ENCODE assay signal across 9 cellular contexts in genomic region chr12:53217930-53218307, GRCh38. TPM values are rescaled to one million over a fixed set of nuclear protein-coding genes. Genes with fewer than 3 reads are reported as not detected.
A peak's percentile ranks its signal among the peaks of the same experiment; 100 is the strongest.
DNase-seq lines count a peak whose midpoint lies in the region; ATAC-seq and TF ChIP-seq lines count a peak whose summit lies in the region.
"Had no signal": no experiment of that assay in that cellular context is flagged by ENCODE, and none has a peak within 500 bp of the region (broad histone marks: within the 10 kb centered on the region; RNA-seq: fewer than 3 reads in every experiment).

No MANE protein-coding gene starts in this region.

- CTCF ChIA-PET in activated CD8-positive, alpha-beta T cell treated with anti-CD3 and anti-CD28 coated beads for 36 hours (lab: Charles Lee), result interaction anchor here (1.0 to 7.1 kb wide), 11 partner anchors 8 to 152 kb away, joined by 3 to 100 read pairs (median 7); partner anchors contain the start of genes AAAS, ESPL1 and SOAT2

- H3K27ac Mint-ChIP-seq in activated CD8-positive, alpha-beta T cell treated with anti-CD3 and anti-CD28 coated beads for 36 hours, result peak overlapping the region; percentile 95

- DNase-seq in GM23248 (peak; percentile 72), foreskin fibroblast (peak in 1 of 2 donors; percentile 56), retinal pigment epithelial cell (ENCODE audit: low read depth) (no peak), superior temporal gyrus (ENCODE audit: extremely low spot score) (no peak), SHP77 (lab: John Stamatoyannopoulos, UW) (no peak), NCI-H524 (lab: John Stamatoyannopoulos, UW) (no peak)
- peak; percentile 46 for DNase-seq in activated CD8-positive, alpha-beta T cell treated with anti-CD3 and anti-CD28 coated beads for 36 hours
- DNase-seq in effector CD4-positive, alpha-beta T cell, result no peak
- DNase-seq: NCI-H2081 had no signal

- H3K4me1 Mint-ChIP-seq in activated CD8-positive, alpha-beta T cell treated with anti-CD3 and anti-CD28 coated beads for 36 hours (ENCODE audit: low read depth), result peaks cover 70% of the 10 kb centered on the region

- peak overlapping the region; percentile 87 for H3K4me3 ChIP-seq in GM23248
- H3K4me3 ChIP-seq in foreskin fibroblast (ENCODE audit: low read depth in 1 of 2, low read length in 2 of 2), result peak overlapping the region; percentile 69 to 99
- peak overlapping the region; percentile 16 for H3K4me3 ChIP-seq in retinal pigment epithelial cell (ENCODE audit: low read length)

- peaks cover 42% of the 10 kb centered on the region for H3K4me1 ChIP-seq in GM23248 (ENCODE audit: insufficient read depth)

- H4K20me1 ChIP-seq in GM23248 (ENCODE audit: insufficient read depth), result no peaks in the 10 kb centered on the region

- H3K9me2 ChIP-seq in GM23248 (ENCODE audit: insufficient read depth), result no peaks in the 10 kb centered on the region

- H3K36me3 ChIP-seq in GM23248 (ENCODE audit: low read depth), result peaks cover 16% of the 10 kb centered on the region

- no peak for TF ChIP-seq CTCF in activated CD8-positive, alpha-beta T cell treated with anti-CD3 and anti-CD28 coated beads for 36 hours (IDR thresholded peaks at IDR 0.05)
- no peak for TF ChIP-seq CTCF in foreskin fibroblast (IDR thresholded peaks at IDR 0.05; ENCODE audit: low read depth, low read length)
- TF ChIP-seq CTCF in retinal pigment epithelial cell (conservative IDR thresholded peaks at IDR 0.05; ENCODE audit: low read depth, low read length), result no peak

- peak overlapping the region; percentile 87 for H3K9ac ChIP-seq in GM23248

- no peak for ATAC-seq in activated CD8-positive, alpha-beta T cell treated with anti-CD3 and anti-CD28 coated beads for 36 hours

- H3K27me3 Mint-ChIP-seq in activated CD8-positive, alpha-beta T cell treated with anti-CD3 and anti-CD28 coated beads for 36 hours, result no peaks in the 10 kb centered on the region

- peaks cover 59% of the 10 kb centered on the region for H3K79me2 ChIP-seq in GM23248 (ENCODE audit: insufficient read depth)

- H3K9me3 Mint-ChIP-seq in activated CD8-positive, alpha-beta T cell treated with anti-CD3 and anti-CD28 coated beads for 36 hours, result no peaks in the 10 kb centered on the region

- no peak overlapping the region for H2AFZ ChIP-seq in GM23248

- H3F3A ChIP-seq in GM23248 (ENCODE audit: insufficient read depth), result peaks cover 47% of the 10 kb centered on the region

- no peaks in the 10 kb centered on the region for H3K9me3 ChIP-seq in GM23248 (ENCODE audit: low read depth)

- 5 to 6% methylated on average over 3 of the region's 3 CpGs for WGBS in GM23248 (ENCODE audit: low coverage in 1 of 2, low lambda C conversion rate in 2 of 2, missing lambda C conversion rate in 2 of 2), 2 experiments

- H3K4me2 ChIP-seq in GM23248 (ENCODE audit: unreplicated experiment), result peak overlapping the region; percentile 83

- peak overlapping the region; percentile 92 for H3K4me3 Mint-ChIP-seq in activated CD8-positive, alpha-beta T cell treated with anti-CD3 and anti-CD28 coated beads for 36 hours

- POLR2A ChIA-PET in activated CD8-positive, alpha-beta T cell treated with anti-CD3 and anti-CD28 coated beads for 36 hours (lab: Charles Lee), result interaction anchor here (0.8 to 7.7 kb wide), 7 partner anchors 9 to 84 kb away, joined by 3 to 78 read pairs (median 5); partner anchors contain the start of genes ESPL1 and ITGB7

- peak overlapping the region; percentile 99 for H3K27ac ChIP-seq in GM23248

- intact Hi-C loops in activated CD8-positive, alpha-beta T cell treated with anti-CD3 and anti-CD28 coated beads for 36 hours (cut with micrococcal nuclease), result no loop called here

- H3K36me3 Mint-ChIP-seq in activated CD8-positive, alpha-beta T cell treated with anti-CD3 and anti-CD28 coated beads for 36 hours (ENCODE audit: low read depth), result peaks cover 13% of the 10 kb centered on the region

- H3K27me3 ChIP-seq in GM23248 (replicated peaks; ENCODE audit: insufficient read depth), result no peaks in the 10 kb centered on the region

- in situ Hi-C loops in GM23248 (cut with MboI), result loop anchor here (10.0 kb wide), 1 partner anchor 67 kb away; no protein-coding TSS in a partner anchor

RNA-seq across cellular contexts. Expression of gene ITGB7, which starts 10.9 kb away (rescaled TPM):
- 1.4 and 2.4 TPM in 2 replicates for total RNA-seq in GM23248 (2014; rRNA removed; shearing (Covaris generic))
- 0.84 and 1.2 TPM in 2 replicates for polyA plus RNA-seq in GM23248 (2016; fragmentation: Nextera tagmentation; extraction: Ambion mirVana)
- 100 to 1,000 TPM; 121 to 137 TPM for total RNA-seq in activated CD8-positive, alpha-beta T cell treated with anti-CD3 and anti-CD28 coated beads for 36 hours

RNA-seq across cellular contexts. Expression of gene RARG, which starts 14.1 kb away (rescaled TPM):
- 75.3 and 76.6 TPM in 2 replicates for total RNA-seq in GM23248 (2014; rRNA removed; shearing (Covaris generic))
- polyA plus RNA-seq in GM23248 (2016; fragmentation: Nextera tagmentation; extraction: Ambion mirVana), result 116 and 118 TPM in 2 replicates
- 10 to 100 TPM; 19.7 to 20.3 TPM for total RNA-seq in activated CD8-positive, alpha-beta T cell treated with anti-CD3 and anti-CD28 coated beads for 36 hours

RNA-seq across cellular contexts. Expression of gene CSAD, which starts 37.2 kb away (rescaled TPM):
- 13.4 and 14.2 TPM in 2 replicates for total RNA-seq in GM23248 (2014; rRNA removed; shearing (Covaris generic))
- polyA plus RNA-seq in GM23248 (2016; fragmentation: Nextera tagmentation; extraction: Ambion mirVana), result 6.1 and 8.6 TPM in 2 replicates
- total RNA-seq in activated CD8-positive, alpha-beta T cell treated with anti-CD3 and anti-CD28 coated beads for 36 hours, result 10 to 100 TPM; 13.8 to 18.6 TPM

RNA-seq across cellular contexts. Expression of gene ZNF740, which starts 37.4 kb away (rescaled TPM):
- total RNA-seq in GM23248 (2014; rRNA removed; shearing (Covaris generic)), result 5.1 and 6.5 TPM in 2 replicates
- polyA plus RNA-seq in GM23248 (2016; fragmentation: Nextera tagmentation; extraction: Ambion mirVana), result 2.8 and 3.9 TPM in 2 replicates
- 10 to 100 TPM; 31.3 to 35.9 TPM for total RNA-seq in activated CD8-positive, alpha-beta T cell treated with anti-CD3 and anti-CD28 coated beads for 36 hours

RNA-seq across cellular contexts. Expression of gene ESPL1, which starts 50.2 kb away (rescaled TPM):
- 5.6 and 8.5 TPM in 2 replicates for total RNA-seq in GM23248 (2014; rRNA removed; shearing (Covaris generic))
- 2.0 and 3.3 TPM in 2 replicates for polyA plus RNA-seq in GM23248 (2016; fragmentation: Nextera tagmentation; extraction: Ambion mirVana)
- total RNA-seq in activated CD8-positive, alpha-beta T cell treated with anti-CD3 and anti-CD28 coated beads for 36 hours, result 10 to 100 TPM; 62.1 to 63.4 TPM

Comparison
In these comparisons a context has a peak if more than half of its experiments do, and no peak if none do; other contexts are left out.
1. DNase-seq: peak in GM23248 (single experiment) and activated CD8-positive, alpha-beta T cell treated with anti-CD3 and anti-CD28 coated beads for 36 hours (single experiment); none in retinal pigment epithelial cell (single experiment), superior temporal gyrus (single experiment), SHP77 (0 of 2), NCI-H524 (0 of 2) and effector CD4-positive, alpha-beta T cell (single experiment).
2. H3K4me3 ChIP-seq: peak in every context shown above with its lines; median percentile 87 in GM23248; 84 in foreskin fibroblast; 16 in retinal pigment epithelial cell.
3. RNA of gene ITGB7, which starts 10.9 kb away (total RNA-seq): 121 to 137 TPM in activated CD8-positive, alpha-beta T cell treated with anti-CD3 and anti-CD28 coated beads for 36 hours; 1.4 to 2.4 TPM in GM23248; every median in the first group is over 10 times any median in the second.